8 cellular contexts compared by ENCODE assay signal in genomic region chr19:41872775-41873647, GRCh38.
DNase-seq lines count a peak whose midpoint lies in the region; TF ChIP-seq lines count a peak whose summit lies in the region.
"Had no signal": no experiment of that assay in that cellular context is flagged by ENCODE, and none has a peak within 500 bp of the region (broad histone marks: within the 10 kb centered on the region; RNA-seq: fewer than 3 reads in every experiment).

No MANE protein-coding gene starts in this region.

- DNase-seq in GM10266 (ENCODE audit: extremely low spot score) = no peak
- DNase-seq in NB4 (ENCODE audit: low read depth) = peak; percentile 67
- DNase-seq in T-helper 1 cell = peak; percentile 39 to 65 (median 61)
- DNase-seq in astrocyte of the cerebellum (ENCODE audit: low read depth) = peak; percentile 18
- DNase-seq in iPS DF 6.9 (ENCODE audit: low read depth, low spot score) = peak; percentile 63
- DNase-seq in stimulated activated CD4-positive, alpha-beta T cell treated with anti-CD3 and anti-CD28 coated beads, Interleukin-2, amount 100 ng/mL, for 4 hours (ENCODE audit: low read depth) = peak; percentile 54
- DNase-seq in dedifferentiated amniotic fluid mesenchymal stem cell (ENCODE audit: extremely low spot score) = no peak
- DNase-seq: gastrocnemius medialis had no signal

- H3K4me3 ChIP-seq in NB4 (ENCODE audit: low read depth, low read length) (no peak overlapping the region), astrocyte of the cerebellum (ENCODE audit: low read depth, low read length) (no peak overlapping the region), iPS DF 6.9 (ENCODE audit: low read length) (no peak overlapping the region)
- H3K4me3 ChIP-seq: gastrocnemius medialis had no signal

- H3K27me3 ChIP-seq in iPS DF 6.9 (ENCODE audit: control insufficient read depth, insufficient read depth, low read length) = no peaks in the 10 kb centered on the region
- H3K27me3 ChIP-seq: gastrocnemius medialis had no signal

- no peak for TF ChIP-seq POLR2A in NB4 (IDR thresholded peaks at IDR 0.05; ENCODE audit: extremely low read depth, insufficient read length)

- no peaks in the 10 kb centered on the region for H3K4me1 ChIP-seq in iPS DF 6.9 (ENCODE audit: control insufficient read depth, insufficient read depth, low read length)
- H3K4me1 ChIP-seq: gastrocnemius medialis had no signal

- peaks cover 28% of the 10 kb centered on the region for H3K36me3 ChIP-seq in iPS DF 6.9 (ENCODE audit: control insufficient read depth, insufficient read depth, low read length)

- no peaks in the 10 kb centered on the region for H3K9me3 ChIP-seq in iPS DF 6.9 (ENCODE audit: control insufficient read depth, insufficient read depth, low read length)
- H3K9me3 ChIP-seq: gastrocnemius medialis had no signal

- TF ChIP-seq CTCF in GM10266 (IDR thresholded peaks at IDR 0.05; ENCODE audit: control insufficient read depth, insufficient read depth, low read depth, missing control alignments) (peak; percentile 92), NB4 (IDR thresholded peaks at IDR 0.05; ENCODE audit: low read depth, low read length) (peak; percentile 47), astrocyte of the cerebellum (IDR thresholded peaks at IDR 0.05; ENCODE audit: low read depth, low read length, missing control alignments) (peak; percentile 78)

- WGBS in iPS DF 6.9 (ENCODE audit: insufficient coverage, insufficient read length) = no CpG with 5 or more reads among the region's 18 CpGs

- no peak overlapping the region for H3K27ac ChIP-seq in iPS DF 6.9 (ENCODE audit: low read length)
- H3K27ac ChIP-seq: gastrocnemius medialis had no signal

- in situ Hi-C loops in astrocyte of the cerebellum (cut with HindIII; ENCODE audit: low sequenced_read_pairs) = no loop called here

Comparison
In these comparisons a context has a peak if more than half of its experiments do, and no peak if none do; other contexts are left out.
1. DNase-seq: peak in NB4 (single experiment), T-helper 1 cell (5 of 5), astrocyte of the cerebellum (single experiment), iPS DF 6.9 (single experiment) and stimulated activated CD4-positive, alpha-beta T cell treated with anti-CD3 and anti-CD28 coated beads, Interleukin-2, amount 100 ng/mL, for 4 hours (single experiment); none in GM10266 (single experiment) and dedifferentiated amniotic fluid mesenchymal stem cell (single experiment).
2. Peak in every context shown above with its lines, with median percentiles within 50 percentile points of each other: CTCF ChIP-seq.